Comparison of ENCODE assay signal across 19 cellular contexts in the genomic region with DNA sequence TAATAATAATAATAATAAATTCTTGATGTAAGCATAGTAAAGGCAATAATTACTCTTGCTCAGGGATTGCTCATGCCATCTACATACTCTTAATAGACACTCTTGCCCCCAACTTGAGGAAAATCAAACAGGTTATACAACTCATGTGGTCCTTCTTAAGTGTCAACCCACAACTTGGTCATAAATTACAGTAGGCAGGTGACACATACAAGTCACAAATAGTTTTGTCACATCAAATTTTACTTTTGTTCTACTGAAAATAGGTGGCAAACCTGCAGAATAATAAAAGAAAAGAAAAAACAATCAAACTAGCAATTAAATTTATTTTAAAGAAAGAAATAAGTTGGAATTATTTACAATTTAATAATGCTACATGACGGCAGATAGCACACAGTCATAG. TPM values are rescaled to one million over a fixed set of nuclear protein-coding genes. Genes with fewer than 3 reads are reported as not detected.
DNase-seq lines count a peak whose midpoint lies in the region; TF ChIP-seq lines count a peak whose summit lies in the region.
"Had no signal": no experiment of that assay in that cellular context is flagged by ENCODE, and none has a peak within 500 bp of the region (broad histone marks: within the 10 kb centered on the region; RNA-seq: fewer than 3 reads in every experiment).

No MANE protein-coding gene starts in this region.

- H3K4me2 ChIP-seq in smooth muscle cell: peak overlapping the region; percentile 98

- H3K9me3 ChIP-seq in adipocyte (ENCODE audit: control insufficient read depth, low read length) (peaks cover 9% of the 10 kb centered on the region), smooth muscle cell (replicated peaks; ENCODE audit: low read depth) (peaks cover 4% of the 10 kb centered on the region)
- H3K9me3 ChIP-seq: vagina had no signal

- H3K27me3 ChIP-seq in adipocyte (replicated peaks; ENCODE audit: control insufficient read depth, insufficient read depth, low read length) (no peaks in the 10 kb centered on the region), smooth muscle cell (ENCODE audit: low read depth) (no peaks in the 10 kb centered on the region)
- H3K27me3 ChIP-seq: foreskin keratinocyte, Peyer's patch, vagina had no signal

- H2AFZ ChIP-seq in smooth muscle cell (ENCODE audit: low read depth): no peak overlapping the region

- peak overlapping the region; percentile 84 for H3K27ac ChIP-seq in smooth muscle cell (ENCODE audit: low read depth)

- no peaks in the 10 kb centered on the region for H4K20me1 ChIP-seq in smooth muscle cell (ENCODE audit: low read depth)

- TF ChIP-seq CTCF in HFF-Myc (IDR thresholded peaks at IDR 0.05; ENCODE audit: low read depth, low read length, missing control alignments) (no peak), fibroblast of the aortic adventitia (IDR thresholded peaks at IDR 0.05; ENCODE audit: insufficient read depth, low read length) (no peak), smooth muscle cell (IDR thresholded peaks at IDR 0.05; ENCODE audit: borderline replicate concordance, insufficient read depth, poor library complexity, severe bottlenecking) (no peak), GM10248 (IDR thresholded peaks at IDR 0.05; ENCODE audit: control extremely low read depth, extremely low read depth, low read depth, missing control alignments) (no peak)

- H3F3A ChIP-seq in smooth muscle cell (ENCODE audit: low read depth): peaks cover 18% of the 10 kb centered on the region

- peaks cover 64% of the 10 kb centered on the region for H3K79me2 ChIP-seq in smooth muscle cell (ENCODE audit: low read depth)

- POLR2A ChIA-PET in GM10248 (lab: Yijun Ruan, JAX): no interaction called here

- H3K9ac ChIP-seq in adipocyte (ENCODE audit: low read length) (peak overlapping the region; percentile 95), smooth muscle cell (ENCODE audit: low read depth) (peak overlapping the region; percentile 94)

- H3K36me3 ChIP-seq in adipocyte (ENCODE audit: control insufficient read depth, insufficient read depth, low read length, severe bottlenecking) (peaks cover 19% of the 10 kb centered on the region), smooth muscle cell (ENCODE audit: low read depth) (peaks cover 12% of the 10 kb centered on the region)
- H3K36me3 ChIP-seq: Peyer's patch, vagina had no signal

- H3K4me1 ChIP-seq in adipocyte (ENCODE audit: control insufficient read depth, insufficient read depth, low read length): peaks cover 35% of the 10 kb centered on the region
- peaks cover 5% of the 10 kb centered on the region for H3K4me1 ChIP-seq in smooth muscle cell (ENCODE audit: low read depth)
- H3K4me1 ChIP-seq: Peyer's patch had no signal

- CTCF ChIA-PET in GM10248 (lab: Yijun Ruan, JAX): no interaction called here

- H3K4me3 ChIP-seq in HFF-Myc (replicated peaks; ENCODE audit: low read depth, low read length): peak overlapping the region; percentile 72
- peak overlapping the region; percentile 97 for H3K4me3 ChIP-seq in adipocyte (ENCODE audit: low read length)
- peak overlapping the region; percentile 85 for H3K4me3 ChIP-seq in fibroblast of the aortic adventitia (ENCODE audit: low read depth, low read length)
- peak overlapping the region; percentile 79 for H3K4me3 ChIP-seq in smooth muscle cell

- 63% methylated on average over 1 of the region's 1 CpG for WGBS in smooth muscle cell (ENCODE audit: low lambda C conversion rate)

- DNase-seq in HFF-Myc (ENCODE audit: extremely low read depth, low read depth) (no peak), adipocyte (ENCODE audit: low read depth) (no peak), fibroblast of the aortic adventitia (ENCODE audit: low read depth) (no peak), smooth muscle cell (lab: John Stamatoyannopoulos, UW; ENCODE audit: unreplicated experiment) (no peak), head of caudate nucleus (no peak), islet precursor cell (no peak), GM10248 (ENCODE audit: extremely low spot score) (no peak)
- DNase-seq: activated CD4-positive, alpha-beta T cell treated with anti-CD3 and anti-CD28 coated beads for 4 hours; activated naive CD8-positive, alpha-beta T cell treated with anti-CD3 and anti-CD28 coated beads, Interleukin-2, amount 50 U/mL, for 24 hours; activated T-cell treated with anti-CD3 and anti-CD28 coated beads for 4 hours; CD4-positive, alpha-beta T cell; NCI-H1417; NCI-H446 treated with DMSO at 0.1 percent for 48 hours; Peyer's patch; retina; stimulated activated naive CD4-positive, alpha-beta T cell treated with Interleukin-2 at 50 U/mL for 16 hours had no signal

- intact Hi-C loops in head of caudate nucleus (cut with DNase I): no loop called here

RNA-seq across cellular contexts. Expression of a gene that starts 1.6 kb away (rescaled TPM):
- 17.0 and 21.7 TPM in 2 replicates for total RNA-seq in fibroblast of the aortic adventitia (ENCODE audit: low replicate concordance)
- 29.4 and 32.4 TPM in 2 replicates for total RNA-seq in smooth muscle cell
- 31.4 and 32.0 TPM in 2 replicates for polyA plus RNA-seq in smooth muscle cell
- total RNA-seq: CD4-positive, alpha-beta T cell; HepG2 had no signal
- polyA plus RNA-seq: HepG2 had no signal
